1 cellular context compared by ENCODE assay signal in genomic region chr1:999797-1000356, GRCh38.
A peak's percentile ranks its signal among the peaks of the same experiment; 100 is the strongest.
TF ChIP-seq lines count a peak whose summit lies in the region.

TSS of gene HES4 (minus strand) at chr1:1000097. CDS start at chr1:999973, 124 bp downstream.

TF ChIP-seq in HCT116, 20 proteins besides CTCF, POLR2A, EP300 and RAD21:
- peak; percentile 87 for TF ChIP-seq POLR2AphosphoS5 (IDR thresholded peaks at IDR 0.05; ENCODE audit: low read depth, low read length)
- peak; percentile 51 for TF ChIP-seq TCF7L2 (IDR thresholded peaks at IDR 0.05; ENCODE audit: borderline replicate concordance, extremely low read depth, insufficient read depth, insufficient read length)
- TF ChIP-seq ZFX (IDR thresholded peaks at IDR 0.05): peak; percentile 68; the same call in 1 of the 2 replicates
- no peak for TF ChIP-seq JUND (IDR thresholded peaks at IDR 0.05)
